ENCODE assay signal across 20 cellular contexts in the genomic region with DNA sequence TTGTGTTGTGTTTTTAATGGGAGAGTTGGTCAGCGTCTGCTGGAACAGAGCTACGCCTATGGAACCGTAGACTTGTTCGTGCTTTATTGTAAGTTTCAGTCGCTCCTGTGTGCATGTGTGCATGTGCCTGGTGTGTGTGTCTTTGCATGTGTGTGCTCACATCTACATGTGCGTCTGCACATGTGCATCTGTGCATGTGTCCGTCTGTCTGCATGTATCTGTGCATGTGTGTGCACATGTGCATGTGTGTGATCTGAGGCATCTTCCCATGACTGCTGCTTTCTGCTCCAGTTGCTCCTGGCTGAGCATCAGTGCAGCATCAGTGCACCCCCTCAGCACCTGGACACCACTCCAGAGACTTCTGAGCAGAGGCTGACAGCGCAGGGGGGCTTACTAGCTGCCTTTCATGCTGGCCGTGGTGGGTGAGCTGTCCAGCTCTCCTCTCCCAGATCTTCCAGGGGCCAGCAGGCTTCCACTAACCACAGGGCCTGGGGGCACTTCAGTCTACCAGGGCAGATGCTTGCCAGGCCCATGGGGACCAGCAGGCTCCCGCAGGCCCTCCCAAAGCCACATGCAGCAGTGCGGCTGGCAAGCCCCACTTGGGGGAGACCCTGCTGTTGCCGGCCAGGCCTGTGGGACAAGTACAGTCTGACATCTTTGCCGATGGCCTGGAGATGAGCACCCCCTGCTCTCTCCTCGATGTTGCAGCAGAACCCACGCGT. TPM values are rescaled to one million over a fixed set of nuclear protein-coding genes. Genes with fewer than 3 reads are reported as not detected.
A peak's percentile ranks its signal among the peaks of the same experiment; 100 is the strongest.
DNase-seq lines count a peak whose midpoint lies in the region; ATAC-seq, FAIRE-seq and TF ChIP-seq lines count a peak whose summit lies in the region.
"Had no signal": no experiment of that assay in that cellular context is flagged by ENCODE, and none has a peak within 500 bp of the region (broad histone marks: within the 10 kb centered on the region; RNA-seq: fewer than 3 reads in every experiment).

No MANE protein-coding gene starts in this region.

- TF ChIP-seq EP300 in sigmoid colon (IDR thresholded peaks at IDR 0.05) = no peak

- H3K27ac Mint-ChIP-seq in T-cell = peak overlapping the region; percentile 2 to 19
- H3K27ac Mint-ChIP-seq: B cell had no signal

- no peak overlapping the region for H3K9ac ChIP-seq in kidney (ENCODE audit: low read length in 2 of 2)

- TF ChIP-seq POLR2A in sigmoid colon (IDR thresholded peaks at IDR 0.05) = no peak

- peaks cover 0 to 4% (median 0%) of the 10 kb centered on the region in 3 donors for H3K27me3 ChIP-seq in sigmoid colon

- H3K4me3 Mint-ChIP-seq in T-cell = no peak overlapping the region
- H3K4me3 Mint-ChIP-seq: B cell had no signal

- intact Hi-C loops in kidney (cut with DNase I) = no loop called here
- intact Hi-C loops in sigmoid colon (cut with DNase I) = loop anchor here (1.0 to 5.0 kb wide), 2 partner anchors 39 to 227 kb away; no protein-coding TSS in a partner anchor

- no peaks in the 10 kb centered on the region for H3K27me3 Mint-ChIP-seq in T-cell

- H3K9me3 Mint-ChIP-seq in T-cell = peaks cover 0 to 6% (median 0%) of the 10 kb centered on the region in 3 donors
- H3K9me3 Mint-ChIP-seq: naive thymus-derived CD8-positive, alpha-beta T cell had no signal

- TF ChIP-seq CTCF in kidney (IDR thresholded peaks at IDR 0.05; ENCODE audit: borderline replicate concordance, extremely low read depth, insufficient read depth) (no peak), sigmoid colon (IDR thresholded peaks at IDR 0.05) (no peak)

- no peak overlapping the region for H3K27ac ChIP-seq in kidney (ENCODE audit: low read depth in 2 of 2, low read length in 2 of 2)
- H3K27ac ChIP-seq in sigmoid colon = no peak overlapping the region
- H3K27ac ChIP-seq: upper lobe of left lung had no signal

- peak; percentile 18 for DNase-seq in activated T-cell treated with anti-CD3 and anti-CD28 coated beads, Interleukin-2, amount 50 U/mL, for 1 hour
- no peak for DNase-seq in activated T-cell treated with anti-CD3 and anti-CD28 coated beads for 4 hours
- DNase-seq in T-cell = no peak
- DNase-seq in kidney = peak; percentile 67
- DNase-seq in sigmoid colon = peak; percentile 57
- no peak for DNase-seq in GOT3 (lab: John Stamatoyannopoulos, UW)
- DNase-seq in superior temporal gyrus (ENCODE audit: extremely low spot score) = no peak
- DNase-seq: activated CD4-positive, alpha-beta T cell treated with anti-CD3 and anti-CD28 coated beads for 1 hour; left ventricle myocardium superior; naive thymus-derived CD8-positive, alpha-beta T cell; NCI-H1417 treated with DMSO at 0.1 percent for 48 hours; NCI-H2227 treated with DMSO at 0.1 percent for 48 hours; stimulated activated CD4-positive, alpha-beta T cell treated with anti-CD3 and anti-CD28 coated beads, Interleukin-2, amount 100 ng/mL, for 24 hours; T-helper 2 cell; upper lobe of left lung had no signal

- H3K4me3 ChIP-seq in kidney (ENCODE audit: low read length in 2 of 2) = no peak overlapping the region
- H3K4me3 ChIP-seq in sigmoid colon = no peak overlapping the region
- H3K4me3 ChIP-seq: smooth muscle cell, upper lobe of left lung had no signal

- H3K36me3 ChIP-seq in kidney (ENCODE audit: control insufficient read depth in 1 of 2, insufficient read depth in 2 of 2, low read length in 2 of 2) (no peaks in the 10 kb centered on the region), sigmoid colon (no peaks in the 10 kb centered on the region)
- H3K36me3 ChIP-seq: upper lobe of left lung had no signal

- H3K9me3 ChIP-seq in kidney (ENCODE audit: control insufficient read depth in 1 of 2, low read length in 2 of 2) (no peaks in the 10 kb centered on the region), sigmoid colon (no peaks in the 10 kb centered on the region)
- H3K9me3 ChIP-seq: upper lobe of left lung had no signal

- peaks cover 10 to 21% (median 13%) of the 10 kb centered on the region in 3 donors for H3K4me1 Mint-ChIP-seq in T-cell

- no peaks in the 10 kb centered on the region for H3K36me3 Mint-ChIP-seq in T-cell
- H3K36me3 Mint-ChIP-seq: naive thymus-derived CD8-positive, alpha-beta T cell had no signal

- CTCF ChIA-PET in T-cell (lab: Charles Lee) = interaction anchor here (0.6 to 1.6 kb wide), 5 partner anchors 27 to 118 kb away, joined by 3 to 5 read pairs (median 4); no protein-coding TSS in a partner anchor

- WGBS in sigmoid colon, 2 donors = 85 to 90% methylated on average over 16 of the region's 16 CpGs

- FAIRE-seq in kidney (lab: Jason Lieb, UNC) = no peak
- FAIRE-seq: RCC 7860 had no signal

- H3K4me1 ChIP-seq in kidney (ENCODE audit: control insufficient read depth in 1 of 2, insufficient read depth in 1 of 2, low read depth in 1 of 2, low read length in 2 of 2) = no peaks in the 10 kb centered on the region
- H3K4me1 ChIP-seq in sigmoid colon = peaks cover 0 to 15% (median 5%) of the 10 kb centered on the region in 4 donors

- ATAC-seq in T-cell (replicated peaks in 1 of 4) = no peak
- no peak for ATAC-seq in GM19397 (IDR thresholded peaks at IDR 0.05; ENCODE audit: unreplicated experiment)

- POLR2A ChIA-PET in T-cell (lab: Charles Lee) = no interaction called here

RNA-seq across cellular contexts. Expression of gene PCBP3, which starts 47.8 kb away (rescaled TPM):
- 1 to 10 TPM; 1.5 to 4.2 (median 2.8) TPM for total RNA-seq in T-cell
- 5.4 TPM for total RNA-seq in kidney
- polyA plus RNA-seq in kidney (ENCODE audit: insufficient read depth, low read depth, low replicate concordance) = 2.3 TPM
- 10 to 100 TPM in 1 of 4 donors, 1 to 10 TPM in 3; 5.5 to 21.3 (median 8.4) TPM for total RNA-seq in sigmoid colon
- 1 to 10 TPM; 1.2 to 9.6 (median 2.4) TPM for polyA plus RNA-seq in sigmoid colon
- total RNA-seq: SK-MEL-5 had no signal

RNA-seq across cellular contexts. Expression of gene SLC19A1, which starts 53.5 kb away (rescaled TPM):
- total RNA-seq in T-cell (10 to 100 TPM; 10.4 to 19.2 (median 16.4) TPM), kidney (7.2 TPM), sigmoid colon (1 to 10 TPM; 2.1 to 6.4 (median 2.5) TPM)
- polyA plus RNA-seq in kidney (ENCODE audit: insufficient read depth, low read depth, low replicate concordance) (5.1 TPM), sigmoid colon (10 to 100 TPM in 1 of 3 donors, 1 to 10 TPM in 2; 1.8 to 10.7 (median 3.2) TPM)

Comparison
In these comparisons a context has a peak if more than half of its experiments do, and no peak if none do; other contexts are left out.
1. DNase-seq: peak in activated T-cell treated with anti-CD3 and anti-CD28 coated beads, Interleukin-2, amount 50 U/mL, for 1 hour (single experiment), kidney (single experiment) and sigmoid colon (single experiment); none in activated T-cell treated with anti-CD3 and anti-CD28 coated beads for 4 hours (single experiment), T-cell (0 of 34), GOT3 (single experiment) and superior temporal gyrus (single experiment).